In the genomic region with DNA sequence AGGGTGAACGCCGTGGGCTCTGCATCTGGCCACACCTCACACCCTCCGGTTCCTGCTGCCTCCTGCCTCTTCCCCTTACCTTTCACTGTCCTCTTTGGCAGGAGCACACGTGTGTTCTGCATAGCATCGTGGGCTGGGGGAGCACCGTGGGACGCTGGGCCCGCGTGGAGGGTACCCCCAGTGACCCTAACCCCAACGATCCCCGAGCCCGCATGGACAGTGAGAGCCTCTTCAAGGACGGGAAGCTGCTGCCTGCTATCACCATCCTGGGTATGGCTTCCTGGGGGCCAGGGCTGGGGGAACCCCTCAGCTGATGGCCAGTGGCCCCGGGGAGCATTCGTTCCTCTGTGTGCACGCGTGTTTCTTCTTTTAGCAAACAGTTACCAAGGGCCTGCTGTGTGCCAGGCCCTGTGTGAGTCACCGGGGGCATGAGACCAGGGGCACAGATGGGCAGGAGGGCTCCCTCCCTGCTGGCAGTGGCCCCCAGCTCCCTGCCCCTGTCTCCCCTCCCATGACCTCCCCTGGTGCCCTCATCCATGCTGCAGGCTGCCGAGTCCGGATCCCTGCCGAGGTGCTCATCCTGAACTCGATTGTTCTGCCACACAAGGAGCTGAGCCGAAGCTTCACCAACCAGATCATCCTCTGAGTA, we compare ENCODE assay signal across 27 cellular contexts. TPM values are rescaled to one million over a fixed set of nuclear protein-coding genes. Genes with fewer than 3 reads are reported as not detected.
A peak's percentile ranks its signal among the peaks of the same experiment; 100 is the strongest.
DNase-seq lines count a peak whose midpoint lies in the region; ATAC-seq and TF ChIP-seq lines count a peak whose summit lies in the region.
"Had no signal": no experiment of that assay in that cellular context is flagged by ENCODE, and none has a peak within 500 bp of the region (broad histone marks: within the 10 kb centered on the region; RNA-seq: fewer than 3 reads in every experiment).

No MANE protein-coding gene starts in this region.

- no peak for DNase-seq in activated naive CD4-positive, alpha-beta T cell treated with anti-CD3 and anti-CD28 coated beads for 36 hours
- DNase-seq in WERI-Rb-1 (peak; percentile 38), mammary epithelial cell (no peak), GOT3 (lab: John Stamatoyannopoulos, UW) (no peak), NCI-H526 treated with DMSO at 0.1 percent for 48 hours (lab: John Stamatoyannopoulos, UW) (no peak)
- DNase-seq: 8988T; activated B cell treated with CpG ODN at 0.5 μM for 24 hours; activated CD4-positive, alpha-beta T cell treated with anti-CD3 and anti-CD28 coated beads, Interleukin-2, amount 50 U/mL, for 4 hours; activated CD8-positive, alpha-beta memory T cell treated with anti-CD3 and anti-CD28 coated beads, Interleukin-2, amount 10 ng/mL, durations not matched to agents 7 days and 5 days; activated gamma-delta T cell; activated T-cell treated with anti-CD3 and anti-CD28 coated beads, Interleukin-2, amount 50 U/mL, for 4 hours; kidney; RPMI8226; sigmoid colon; stimulated activated CD4-positive, alpha-beta T cell treated with anti-CD3 and anti-CD28 coated beads, Interleukin-4, amount 100 ng/mL, for 24 hours; trophoblast cell had no signal

- H3K79me2 ChIP-seq in mammary epithelial cell (ENCODE audit: insufficient read depth, low read length): no peaks in the 10 kb centered on the region

- peaks cover 14% of the 10 kb centered on the region for H3K27me3 Mint-ChIP-seq in activated naive CD4-positive, alpha-beta T cell treated with anti-CD3 and anti-CD28 coated beads, Interleukin-2, amount 50 U/mL, for 24 hours
- H3K27me3 Mint-ChIP-seq in activated naive CD4-positive, alpha-beta T cell treated with anti-CD3 and anti-CD28 coated beads for 36 hours (ENCODE audit: low read depth): peaks cover 17% of the 10 kb centered on the region
- peaks cover 34% of the 10 kb centered on the region for H3K27me3 Mint-ChIP-seq in stimulated activated memory B cell treated with anti-CD40 and anti-IgM and Interleukin-4, amounts not matched to agents 10 μg/mL and 1 μg/mL and 100 μg/mL, for 72 hours

- peak overlapping the region; percentile 90 for H3K27ac ChIP-seq in WERI-Rb-1
- no peak overlapping the region for H3K27ac ChIP-seq in mammary epithelial cell (ENCODE audit: insufficient read depth, low read depth, low read length)
- H3K27ac ChIP-seq: prostate gland, sigmoid colon, SJSA1 had no signal

- BruUV-seq in mammary epithelial cell (replicated peaks; lab: Mats Ljungman, UMichigan): no TSS peak

- H3K9ac ChIP-seq in iPS-15b (ENCODE audit: low read depth, low read length) (peak overlapping the region; percentile 74), mammary epithelial cell (ENCODE audit: insufficient read depth, low read length) (no peak overlapping the region)

- H3K9me3 ChIP-seq in WERI-Rb-1 (ENCODE audit: severe bottlenecking): no peaks in the 10 kb centered on the region
- no peaks in the 10 kb centered on the region for H3K9me3 ChIP-seq in iPS-15b (ENCODE audit: control insufficient read depth, insufficient read depth, low read length)
- H3K9me3 ChIP-seq in mammary epithelial cell (replicated peaks; ENCODE audit: insufficient read depth, low read length): no peaks in the 10 kb centered on the region
- H3K9me3 ChIP-seq: prostate gland, sigmoid colon, SJSA1 had no signal

- H3K4me1 Mint-ChIP-seq in activated naive CD4-positive, alpha-beta T cell treated with anti-CD3 and anti-CD28 coated beads, Interleukin-2, amount 50 U/mL, for 24 hours: peaks cover 11% of the 10 kb centered on the region
- peaks cover 12% of the 10 kb centered on the region for H3K4me1 Mint-ChIP-seq in activated naive CD4-positive, alpha-beta T cell treated with anti-CD3 and anti-CD28 coated beads for 36 hours (ENCODE audit: low read depth)
- peaks cover 19% of the 10 kb centered on the region for H3K4me1 Mint-ChIP-seq in stimulated activated memory B cell treated with anti-CD40 and anti-IgM and Interleukin-4, amounts not matched to agents 10 μg/mL and 1 μg/mL and 100 μg/mL, for 72 hours

- H4K20me1 ChIP-seq in mammary epithelial cell (ENCODE audit: insufficient read depth, low read length): no peaks in the 10 kb centered on the region

- H3K36me3 ChIP-seq in WERI-Rb-1: peaks cover 14% of the 10 kb centered on the region
- H3K36me3 ChIP-seq in iPS-15b (ENCODE audit: control insufficient read depth, insufficient read depth, low read length): peaks cover 29% of the 10 kb centered on the region
- no peaks in the 10 kb centered on the region for H3K36me3 ChIP-seq in mammary epithelial cell (ENCODE audit: insufficient read depth, low read length)

- WGBS in mammary epithelial cell (ENCODE audit: low coverage, missing lambda C conversion rate): 93% methylated on average over 13 of the region's 23 CpGs

- CTCF ChIA-PET in activated naive CD4-positive, alpha-beta T cell treated with anti-CD3 and anti-CD28 coated beads for 36 hours (lab: Charles Lee): interaction anchor here (1.1 to 4.1 kb wide), 4 partner anchors 8 to 24 kb away, joined by 3 to 25 read pairs (median 4); a partner anchor contains a TSS
- CTCF ChIA-PET in mammary epithelial cell (lab: Charles Lee; ENCODE audit: low non-redundant PET): no interaction called here

- H2AFZ ChIP-seq in mammary epithelial cell (ENCODE audit: low read depth, low read length): no peak overlapping the region

- TF ChIP-seq CTCF in WERI-Rb-1 (IDR thresholded peaks at IDR 0.05; ENCODE audit: low read depth, low read length) (no peak), mammary epithelial cell (conservative IDR thresholded peaks at IDR 0.05 in 1 of 2, IDR thresholded peaks at IDR 0.05 in 1 of 2; ENCODE audit: extremely low read depth in 1 of 2, insufficient read depth in 1 of 2, low read depth in 1 of 2, low read length in 2 of 2) (no peak)

- no peak overlapping the region for H3K4me2 ChIP-seq in mammary epithelial cell (ENCODE audit: insufficient read depth, low read depth, low read length)

- no peaks in the 10 kb centered on the region for H3K9me3 Mint-ChIP-seq in activated naive CD4-positive, alpha-beta T cell treated with anti-CD3 and anti-CD28 coated beads, Interleukin-2, amount 50 U/mL, for 24 hours
- H3K9me3 Mint-ChIP-seq in activated naive CD4-positive, alpha-beta T cell treated with anti-CD3 and anti-CD28 coated beads for 36 hours: no peaks in the 10 kb centered on the region
- no peaks in the 10 kb centered on the region for H3K9me3 Mint-ChIP-seq in stimulated activated memory B cell treated with anti-CD40 and anti-IgM and Interleukin-4, amounts not matched to agents 10 μg/mL and 1 μg/mL and 100 μg/mL, for 72 hours
- H3K9me3 Mint-ChIP-seq: activated B cell treated with CpG ODN at 0.5 μM for 24 hours; activated T-cell treated with anti-CD3 and anti-CD28 coated beads, Interleukin-2, amount 50 U/mL, for 4 hours; IgD-negative memory B cell; mesothelial cell of epicardium had no signal

- dilution Hi-C loops in mammary epithelial cell (cut with HindIII; ENCODE audit: low sequenced_read_pairs): loop anchor here (10.0 to 25.0 kb wide), 2 partner anchors 111 to 269 kb away; a partner anchor contains a TSS

- no peak overlapping the region for H3K4me3 Mint-ChIP-seq in activated naive CD4-positive, alpha-beta T cell treated with anti-CD3 and anti-CD28 coated beads, Interleukin-2, amount 50 U/mL, for 24 hours
- H3K4me3 Mint-ChIP-seq in activated naive CD4-positive, alpha-beta T cell treated with anti-CD3 and anti-CD28 coated beads for 36 hours: no peak overlapping the region
- H3K4me3 Mint-ChIP-seq in stimulated activated memory B cell treated with anti-CD40 and anti-IgM and Interleukin-4, amounts not matched to agents 10 μg/mL and 1 μg/mL and 100 μg/mL, for 72 hours: no peak overlapping the region
- H3K4me3 Mint-ChIP-seq: activated B cell treated with CpG ODN at 0.5 μM for 24 hours; activated CD8-positive, alpha-beta memory T cell treated with anti-CD3 and anti-CD28 coated beads, Interleukin-2, amount 10 ng/mL, durations not matched to agents 7 days and 5 days; activated T-cell treated with anti-CD3 and anti-CD28 coated beads, Interleukin-2, amount 50 U/mL, for 4 hours; CD14-positive monocyte; IgD-negative memory B cell; mesothelial cell of epicardium had no signal

- H3K4me1 ChIP-seq in iPS-15b (ENCODE audit: control insufficient read depth, insufficient read depth, low read length) (peaks cover 22% of the 10 kb centered on the region), mammary epithelial cell (ENCODE audit: insufficient read depth, low read length) (no peaks in the 10 kb centered on the region)

- in situ Hi-C loops in mammary epithelial cell (cut with MboI; ENCODE audit: low sequenced_read_pairs in 2 of 2): no loop called here

- intact Hi-C loops in activated naive CD4-positive, alpha-beta T cell treated with anti-CD3 and anti-CD28 coated beads for 36 hours (cut with micrococcal nuclease): no loop called here
- intact Hi-C loops in mammary epithelial cell (cut with micrococcal nuclease): no loop called here

- peak overlapping the region; percentile 59 for H3K27ac Mint-ChIP-seq in activated naive CD4-positive, alpha-beta T cell treated with anti-CD3 and anti-CD28 coated beads, Interleukin-2, amount 50 U/mL, for 24 hours
- no peak overlapping the region for H3K27ac Mint-ChIP-seq in activated naive CD4-positive, alpha-beta T cell treated with anti-CD3 and anti-CD28 coated beads for 36 hours
- H3K27ac Mint-ChIP-seq in stimulated activated memory B cell treated with anti-CD40 and anti-IgM and Interleukin-4, amounts not matched to agents 10 μg/mL and 1 μg/mL and 100 μg/mL, for 72 hours: no peak overlapping the region
- H3K27ac Mint-ChIP-seq: activated B cell treated with CpG ODN at 0.5 μM for 24 hours; activated CD8-positive, alpha-beta memory T cell treated with anti-CD3 and anti-CD28 coated beads, Interleukin-2, amount 10 ng/mL, durations not matched to agents 7 days and 5 days; IgD-negative memory B cell; mesothelial cell of epicardium had no signal

- no peak for ATAC-seq in stimulated activated memory B cell treated with anti-CD40 and anti-IgM and Interleukin-4, amounts not matched to agents 10 μg/mL and 1 μg/mL and 100 μg/mL, for 72 hours
- ATAC-seq: activated CD8-positive, alpha-beta memory T cell treated with anti-CD3 and anti-CD28 coated beads, Interleukin-2, amount 10 ng/mL, durations not matched to agents 7 days and 5 days; activated T-cell treated with anti-CD3 and anti-CD28 coated beads, Interleukin-2, amount 50 U/mL, for 4 hours had no signal

- peaks cover 11% of the 10 kb centered on the region for H3K36me3 Mint-ChIP-seq in activated naive CD4-positive, alpha-beta T cell treated with anti-CD3 and anti-CD28 coated beads, Interleukin-2, amount 50 U/mL, for 24 hours
- peaks cover 28% of the 10 kb centered on the region for H3K36me3 Mint-ChIP-seq in activated naive CD4-positive, alpha-beta T cell treated with anti-CD3 and anti-CD28 coated beads for 36 hours (ENCODE audit: low read depth)
- peaks cover 52% of the 10 kb centered on the region for H3K36me3 Mint-ChIP-seq in stimulated activated memory B cell treated with anti-CD40 and anti-IgM and Interleukin-4, amounts not matched to agents 10 μg/mL and 1 μg/mL and 100 μg/mL, for 72 hours

- H3K27me3 ChIP-seq in WERI-Rb-1 (ENCODE audit: insufficient read depth, low read depth, severe bottlenecking): no peaks in the 10 kb centered on the region
- H3K27me3 ChIP-seq in iPS-15b (ENCODE audit: control insufficient read depth, insufficient read depth, low read length): no peaks in the 10 kb centered on the region
- H3K27me3 ChIP-seq in mammary epithelial cell (ENCODE audit: insufficient read depth, low read length): no peaks in the 10 kb centered on the region

- H3K4me3 ChIP-seq in WERI-Rb-1 (ENCODE audit: low read depth, low read length) (no peak overlapping the region), iPS-15b (ENCODE audit: low read depth, low read length) (peak overlapping the region; percentile 8), mammary epithelial cell (replicated peaks in 1 of 3; ENCODE audit: insufficient read depth in 1 of 3, low read depth in 2 of 3, low read length in 3 of 3) (no peak overlapping the region)
- H3K4me3 ChIP-seq: prostate gland, sigmoid colon, SJSA1 had no signal

RNA-seq across cellular contexts. Expression of a gene that starts 7.6 kb away (rescaled TPM):
- total RNA-seq in activated naive CD4-positive, alpha-beta T cell treated with anti-CD3 and anti-CD28 coated beads for 36 hours: 10 to 100 TPM; 25.2 to 28.4 TPM
- total RNA-seq in mammary epithelial cell: 10 to 100 TPM; 37.8 to 50.1 TPM
- 69.6 TPM for polyA plus RNA-seq in mammary epithelial cell
- 90.8 TPM for polyA minus RNA-seq in mammary epithelial cell

RNA-seq across cellular contexts. Expression of a gene that starts 8.0 kb away (rescaled TPM):
- total RNA-seq in activated naive CD4-positive, alpha-beta T cell treated with anti-CD3 and anti-CD28 coated beads for 36 hours: not detected
- under 1 TPM; 0.16 to 0.17 TPM for total RNA-seq in mammary epithelial cell
- polyA plus RNA-seq in mammary epithelial cell: 0.05 TPM
- polyA minus RNA-seq in mammary epithelial cell: not detected
- total RNA-seq: activated B cell treated with CpG ODN at 0.5 μM for 24 hours, Daoy, kidney, SJSA1, subcutaneous adipose tissue had no signal
- polyA plus RNA-seq: CD14-positive monocyte, IgD-negative memory B cell, liver had no signal

RNA-seq across cellular contexts. Expression of a gene that starts 37.3 kb away (rescaled TPM):
- 1 to 10 TPM; 8.5 to 9.0 TPM for total RNA-seq in activated naive CD4-positive, alpha-beta T cell treated with anti-CD3 and anti-CD28 coated beads for 36 hours
- total RNA-seq in mammary epithelial cell: 100 to 1,000 TPM; 114 to 274 TPM
- 101 TPM for polyA plus RNA-seq in mammary epithelial cell
- polyA minus RNA-seq in mammary epithelial cell: 18.2 TPM

RNA-seq across cellular contexts. Expression of a gene that starts 37.6 kb away (rescaled TPM):
- 1 to 10 TPM in 1 of 2 experiments, under 1 TPM in 1; 0.86 to 1.1 TPM for total RNA-seq in activated naive CD4-positive, alpha-beta T cell treated with anti-CD3 and anti-CD28 coated beads for 36 hours
- total RNA-seq in mammary epithelial cell: 1 to 10 TPM; 1.3 to 5.2 TPM
- polyA plus RNA-seq in mammary epithelial cell: 2.0 TPM
- 0.26 TPM for polyA minus RNA-seq in mammary epithelial cell
- polyA plus RNA-seq: CD14-positive monocyte had no signal

Comparison
In these comparisons a context has a peak if more than half of its experiments do, and no peak if none do; other contexts are left out.
1. RNA of a gene that starts 37.3 kb away (total RNA-seq): 114 to 274 TPM in mammary epithelial cell; 8.5 to 9.0 TPM in activated naive CD4-positive, alpha-beta T cell treated with anti-CD3 and anti-CD28 coated beads for 36 hours; every median in the first group is over 10 times any median in the second.